ENCODE assay signal across 11 cellular contexts in genomic region chr5:95841914-95842812, GRCh38. TPM values are rescaled to one million over a fixed set of nuclear protein-coding genes. Genes with fewer than 3 reads are reported as not detected.
DNase-seq lines count a peak whose midpoint lies in the region; ATAC-seq, FAIRE-seq and TF ChIP-seq lines count a peak whose summit lies in the region.
"Had no signal": no experiment of that assay in that cellular context is flagged by ENCODE, and none has a peak within 500 bp of the region (broad histone marks: within the 10 kb centered on the region; RNA-seq: fewer than 3 reads in every experiment).

No MANE protein-coding gene starts in this region.

- H3K27me3 Mint-ChIP-seq in activated CD8-positive, alpha-beta T cell treated with anti-CD3 and anti-CD28 coated beads for 36 hours = no peaks in the 10 kb centered on the region

- peak overlapping the region; percentile 65 for H3K27ac ChIP-seq in left ventricle myocardium inferior (replicated peaks)
- peak overlapping the region in 20 of 21 experiments; percentile 22 to 81 (median 66) for H3K27ac ChIP-seq in skin epidermis

- H3K9me3 Mint-ChIP-seq in activated CD8-positive, alpha-beta T cell treated with anti-CD3 and anti-CD28 coated beads for 36 hours = no peaks in the 10 kb centered on the region

- no peak for ATAC-seq in activated CD8-positive, alpha-beta T cell treated with anti-CD3 and anti-CD28 coated beads for 36 hours

- POLR2A ChIA-PET in activated CD8-positive, alpha-beta T cell treated with anti-CD3 and anti-CD28 coated beads for 36 hours (lab: Charles Lee) = no interaction called here

- no peak overlapping the region for H3K27ac Mint-ChIP-seq in activated CD8-positive, alpha-beta T cell treated with anti-CD3 and anti-CD28 coated beads for 36 hours

- peaks cover 23% of the 10 kb centered on the region for H3K4me1 Mint-ChIP-seq in activated CD8-positive, alpha-beta T cell treated with anti-CD3 and anti-CD28 coated beads for 36 hours (ENCODE audit: low read depth)

- no peaks in the 10 kb centered on the region for H3K36me3 Mint-ChIP-seq in activated CD8-positive, alpha-beta T cell treated with anti-CD3 and anti-CD28 coated beads for 36 hours (ENCODE audit: low read depth)

- peaks cover 21% of the 10 kb centered on the region for H3K4me1 ChIP-seq in left ventricle myocardium inferior

- no peak overlapping the region for H3K4me3 Mint-ChIP-seq in activated CD8-positive, alpha-beta T cell treated with anti-CD3 and anti-CD28 coated beads for 36 hours

- no peaks in the 10 kb centered on the region for H3K9me3 ChIP-seq in left ventricle myocardium inferior (replicated peaks)
- H3K9me3 ChIP-seq: ascending aorta had no signal

- H3K27me3 ChIP-seq in left ventricle myocardium inferior (ENCODE audit: low read depth) = no peaks in the 10 kb centered on the region
- H3K27me3 ChIP-seq: ascending aorta had no signal

- intact Hi-C loops in left ventricle myocardium inferior (cut with micrococcal nuclease) = no loop called here
- intact Hi-C loops in activated CD8-positive, alpha-beta T cell treated with anti-CD3 and anti-CD28 coated beads for 36 hours (cut with micrococcal nuclease) = loop anchor here (5.0 kb wide), 3 partner anchors 35 to 200 kb away; no protein-coding TSS in a partner anchor

- CTCF ChIA-PET in activated CD8-positive, alpha-beta T cell treated with anti-CD3 and anti-CD28 coated beads for 36 hours (lab: Charles Lee) = interaction anchor here (0.8 to 25.0 kb wide), 8 partner anchors 8 to 178 kb away, joined by 3 to 628 read pairs (median 8); partner anchors contain the start of gene GLRX

- DNase-seq in ELR (ENCODE audit: low read depth) (peak; percentile 78), left ventricle myocardium inferior (no peak), HuH-7.5 (ENCODE audit: low spot score) (no peak), urothelium cell line (ENCODE audit: low spot score) (no peak), NCI-H2107 treated with DMSO at 0.1 percent for 48 hours (lab: John Stamatoyannopoulos, UW; ENCODE audit: unreplicated experiment) (no peak)
- peak; percentile 35 for DNase-seq in activated CD8-positive, alpha-beta memory T cell treated with anti-CD3 and anti-CD28 coated beads, Interleukin-2, amount 50 U/mL, for 48 hours
- DNase-seq in activated CD8-positive, alpha-beta T cell treated with anti-CD3 and anti-CD28 coated beads for 36 hours = no peak
- DNase-seq: NCI-H524 treated with DMSO at 0.1 percent for 48 hours had no signal

- no peak for FAIRE-seq in urothelium cell line (lab: Jason Lieb, UNC)
- FAIRE-seq: TTC549 had no signal

- H3K36me3 ChIP-seq in left ventricle myocardium inferior = no peaks in the 10 kb centered on the region
- H3K36me3 ChIP-seq: ascending aorta had no signal

- no peak for TF ChIP-seq CTCF in left ventricle myocardium inferior (IDR thresholded peaks at IDR 0.05; ENCODE audit: borderline replicate concordance)
- TF ChIP-seq CTCF in activated CD8-positive, alpha-beta T cell treated with anti-CD3 and anti-CD28 coated beads for 36 hours (IDR thresholded peaks at IDR 0.05) = no peak

- H3K4me3 ChIP-seq in left ventricle myocardium inferior (no peak overlapping the region), skin epidermis (no peak overlapping the region)
- H3K4me3 ChIP-seq: ascending aorta had no signal

RNA-seq across cellular contexts. Expression of gene GLRX, which starts 19.6 kb away (rescaled TPM):
- total RNA-seq in left ventricle myocardium inferior = 139 TPM
- 10 to 100 TPM; 28.4 to 32.6 TPM for total RNA-seq in activated CD8-positive, alpha-beta T cell treated with anti-CD3 and anti-CD28 coated beads for 36 hours

Comparison
In these comparisons a context has a peak if more than half of its experiments do, and no peak if none do; other contexts are left out.
1. DNase-seq: peak in ELR (single experiment) and activated CD8-positive, alpha-beta memory T cell treated with anti-CD3 and anti-CD28 coated beads, Interleukin-2, amount 50 U/mL, for 48 hours (single experiment); none in left ventricle myocardium inferior (single experiment), HuH-7.5 (single experiment), urothelium cell line (single experiment), NCI-H2107 treated with DMSO at 0.1 percent for 48 hours (single experiment) and activated CD8-positive, alpha-beta T cell treated with anti-CD3 and anti-CD28 coated beads for 36 hours (single experiment).